14 cellular contexts compared by ENCODE assay signal in the genomic region with DNA sequence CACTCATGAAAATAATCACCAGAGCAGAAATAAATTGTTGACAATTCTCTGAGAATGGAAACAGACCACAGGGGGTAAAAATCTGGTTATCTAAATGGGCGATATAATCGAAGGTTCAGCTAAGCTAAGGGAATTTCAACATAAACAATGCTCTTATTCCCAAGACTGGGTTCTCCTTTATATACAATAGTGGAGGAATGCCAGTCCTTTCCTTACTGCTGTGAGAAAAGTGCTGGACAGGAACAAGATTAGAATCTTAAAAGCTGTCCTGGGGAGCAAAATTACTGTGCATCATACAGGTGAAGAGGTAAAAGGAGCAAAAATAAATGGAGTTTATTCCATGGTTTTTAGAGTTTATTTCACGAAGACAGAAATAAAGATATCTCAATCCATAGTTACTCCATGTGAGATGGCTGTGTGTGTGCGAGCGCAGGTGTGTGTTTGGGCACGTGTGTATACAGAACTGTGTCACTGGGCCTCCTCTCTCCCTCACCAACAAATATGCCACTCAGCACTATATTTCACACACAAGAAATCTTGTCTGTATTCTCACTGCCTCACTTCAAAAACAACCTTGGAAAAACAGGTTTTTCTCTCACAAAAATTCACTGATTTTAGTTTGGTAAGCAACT.
"Had no signal": no experiment of that assay in that cellular context is flagged by ENCODE, and none has a peak within 500 bp of the region (broad histone marks: within the 10 kb centered on the region; RNA-seq: fewer than 3 reads in every experiment).

No MANE protein-coding gene starts in this region.

- H3K4me1 ChIP-seq: foreskin keratinocyte, psoas muscle, testis had no signal

- H3K4me3 ChIP-seq: mucosa of descending colon, psoas muscle, testis had no signal

- H3K27me3 ChIP-seq: foreskin keratinocyte, testis had no signal

- FAIRE-seq: bronchial epithelial cell had no signal

- H3K9me3 ChIP-seq: mucosa of descending colon, psoas muscle, testis had no signal

- H3K27ac ChIP-seq: foreskin keratinocyte, psoas muscle, testis had no signal

- ATAC-seq: activated CD8-positive, alpha-beta T cell treated with anti-CD3 and anti-CD28 coated beads for 36 hours; activated T-cell treated with anti-CD3 and anti-CD28 coated beads, Interleukin-2, amount 50 U/mL, for 72 hours; mucosa of descending colon; natural killer cell had no signal

- DNase-seq: activated CD8-positive, alpha-beta memory T cell treated with anti-CD3 and anti-CD28 coated beads, Interleukin-2, amount 50 U/mL, for 4 hours; activated CD8-positive, alpha-beta T cell treated with anti-CD3 and anti-CD28 coated beads for 36 hours; activated gamma-delta T cell treated with Interleukin-2 at 50 U/mL for 16 hours; activated naive CD8-positive, alpha-beta T cell treated with anti-CD3 and anti-CD28 coated beads for 36 hours; activated T-cell treated with anti-CD3 and anti-CD28 coated beads, Interleukin-2, amount 50 U/mL, for 72 hours; aorta; mucosa of descending colon; natural killer cell; psoas muscle; stimulated activated CD4-positive, alpha-beta T cell treated with anti-CD3 and anti-CD28 coated beads, Interleukin-4, amount 100 ng/mL, for 1 hour; stimulated activated CD8-positive, alpha-beta memory T cell treated with anti-CD3 and anti-CD28 coated beads, Interleukin-4, amount 100 ng/mL, for 48 hours; testis had no signal
